Comparison of ENCODE assay signal across 21 cellular contexts in genomic region chr6:166467436-166468000, GRCh38.
"Had no signal": no experiment of that assay in that cellular context is flagged by ENCODE, and none has a peak within 500 bp of the region (broad histone marks: within the 10 kb centered on the region; RNA-seq: fewer than 3 reads in every experiment).

No MANE protein-coding gene starts in this region.

- H3K4me3 Mint-ChIP-seq: activated CD4-positive, alpha-beta T cell treated with anti-CD3 and anti-CD28 coated beads for 36 hours; activated naive CD8-positive, alpha-beta T cell treated with anti-CD3 and anti-CD28 coated beads for 36 hours; brain; stimulated activated memory B cell treated with anti-CD40 and anti-IgM and Interleukin-4, amounts not matched to agents 10 μg/mL and 1 μg/mL and 100 μg/mL, for 72 hours; type B pancreatic cell; WTC11 had no signal

- DNase-seq: activated CD4-positive, alpha-beta T cell treated with anti-CD3 and anti-CD28 coated beads for 36 hours; activated CD4-positive, alpha-beta T cell treated with anti-CD3 and anti-CD28 coated beads, Interleukin-2, amount 50 U/mL, for 48 hours; activated naive CD4-positive, alpha-beta T cell; activated naive CD8-positive, alpha-beta T cell treated with anti-CD3 and anti-CD28 coated beads for 36 hours; amygdala; central memory CD4-positive, alpha-beta T cell; effector CD8-positive, alpha-beta T cell; hippocampal formation; midbrain; retina; spleen; stimulated activated CD4-positive, alpha-beta T cell treated with anti-CD3 and anti-CD28 coated beads, Interleukin-4, amount 100 ng/mL, for 4 hours; testis had no signal

- H3K9me3 ChIP-seq: esophagus muscularis mucosa, spleen, testis had no signal

- H3K4me3 ChIP-seq: esophagus muscularis mucosa, lung, spleen, testis had no signal

- H3K27ac ChIP-seq: spleen, testis had no signal

- H3K27ac Mint-ChIP-seq: activated CD4-positive, alpha-beta T cell treated with anti-CD3 and anti-CD28 coated beads for 36 hours; activated naive CD8-positive, alpha-beta T cell treated with anti-CD3 and anti-CD28 coated beads for 36 hours; stimulated activated memory B cell treated with anti-CD40 and anti-IgM and Interleukin-4, amounts not matched to agents 10 μg/mL and 1 μg/mL and 100 μg/mL, for 72 hours; type B pancreatic cell had no signal

- H3K27me3 ChIP-seq: esophagus muscularis mucosa, spleen, testis had no signal

- H3K36me3 Mint-ChIP-seq: activated naive CD8-positive, alpha-beta T cell treated with anti-CD3 and anti-CD28 coated beads for 36 hours had no signal

- H3K4me1 ChIP-seq: testis had no signal

- H3K9me3 Mint-ChIP-seq: activated naive CD8-positive, alpha-beta T cell treated with anti-CD3 and anti-CD28 coated beads for 36 hours; brain; stimulated activated memory B cell treated with anti-CD40 and anti-IgM and Interleukin-4, amounts not matched to agents 10 μg/mL and 1 μg/mL and 100 μg/mL, for 72 hours; type B pancreatic cell; WTC11 had no signal

- H3K4me1 Mint-ChIP-seq: activated CD4-positive, alpha-beta T cell treated with anti-CD3 and anti-CD28 coated beads for 36 hours; activated naive CD8-positive, alpha-beta T cell treated with anti-CD3 and anti-CD28 coated beads for 36 hours; WTC11 had no signal

- H3K27me3 Mint-ChIP-seq: activated CD4-positive, alpha-beta T cell treated with anti-CD3 and anti-CD28 coated beads for 36 hours; activated naive CD8-positive, alpha-beta T cell treated with anti-CD3 and anti-CD28 coated beads for 36 hours; stimulated activated memory B cell treated with anti-CD40 and anti-IgM and Interleukin-4, amounts not matched to agents 10 μg/mL and 1 μg/mL and 100 μg/mL, for 72 hours; type B pancreatic cell had no signal

- FAIRE-seq: endothelial cell of umbilical vein, islet of Langerhans had no signal
